In genomic region chr4:186854256-186854655, GRCh38 we compare ENCODE assay signal across 21 cellular contexts.
A peak's percentile ranks its signal among the peaks of the same experiment; 100 is the strongest.
DNase-seq lines count a peak whose midpoint lies in the region; ATAC-seq, FAIRE-seq and TF ChIP-seq lines count a peak whose summit lies in the region.
"Had no signal": no experiment of that assay in that cellular context is flagged by ENCODE, and none has a peak within 500 bp of the region (broad histone marks: within the 10 kb centered on the region; RNA-seq: fewer than 3 reads in every experiment).

No MANE protein-coding gene starts in this region.

- DNase-seq in A172 (ENCODE audit: low spot score): peak; percentile 52
- DNase-seq in HT1080 (ENCODE audit: low read depth): peak; percentile 31
- DNase-seq in Panc1 (ENCODE audit: low read depth, low spot score): no peak
- DNase-seq in iris pigment epithelial cell (ENCODE audit: low read depth): peak; percentile 34
- DNase-seq in effector memory CD4-positive, alpha-beta T cell: no peak
- no peak for DNase-seq in D721Med (ENCODE audit: insufficient read length, low spot score)
- DNase-seq: Caco-2, GF-D8, HFFc6, Karpas-422, NCI-H1436 treated with DMSO at 0.1 percent for 48 hours, NCI-H2107, NCI-H345, NCI-H526 treated with DMSO at 0.1 percent for 48 hours, PC-9, Right ventricle myocardium superior had no signal

- no peak for FAIRE-seq in D721Med (lab: Jason Lieb, UNC)
- FAIRE-seq: A204.1 had no signal

- H3K27me3 ChIP-seq in Panc1 (ENCODE audit: control insufficient read depth, insufficient read depth, low read length): no peaks in the 10 kb centered on the region
- H3K27me3 ChIP-seq in effector memory CD4-positive, alpha-beta T cell (replicated peaks; ENCODE audit: control insufficient read depth, insufficient read depth, low read length, poor library complexity, severe bottlenecking): no peaks in the 10 kb centered on the region

- no peaks in the 10 kb centered on the region; the same call in 1 of the 2 replicates for H3K4me1 ChIP-seq in Panc1 (ENCODE audit: control insufficient read depth, insufficient read depth, low read length)
- no peaks in the 10 kb centered on the region for H3K4me1 ChIP-seq in effector memory CD4-positive, alpha-beta T cell (ENCODE audit: control insufficient read depth, insufficient read depth, low read length, poor library complexity, severe bottlenecking)

- H3K27ac ChIP-seq in Panc1 (ENCODE audit: low read length): peak overlapping the region; percentile 39; the same call in 1 of the 2 replicates
- H3K27ac ChIP-seq in effector memory CD4-positive, alpha-beta T cell (ENCODE audit: insufficient read depth, low read length, poor library complexity, severe bottlenecking): no peak overlapping the region
- H3K27ac ChIP-seq: PC-9 had no signal

- CTCF ChIA-PET in Panc1 (lab: Charles Lee): interaction anchor here (0.6 kb wide), 1 partner anchor 87 kb away, joined by 3 read pairs; no protein-coding TSS in a partner anchor

- TF ChIP-seq CTCF in Panc1 (IDR thresholded peaks at IDR 0.05) (no peak), D721Med (IDR thresholded peaks at IDR 0.05; ENCODE audit: insufficient read depth, missing control alignments) (no peak)

- intact Hi-C loops in Panc1 (cut with micrococcal nuclease; ENCODE audit: unreplicated experiment): no loop called here

- no TSS peak for BruUV-seq in Panc1 (replicated peaks; lab: Mats Ljungman, UMichigan)

- no peak overlapping the region for H3K4me3 ChIP-seq in Panc1 (ENCODE audit: low read depth in 2 of 2, low read length in 2 of 2)
- no peak overlapping the region for H3K4me3 ChIP-seq in effector memory CD4-positive, alpha-beta T cell (ENCODE audit: insufficient read depth, low read depth, low read length, poor library complexity, severe bottlenecking)
- H3K4me3 ChIP-seq: GM23338, PC-9 had no signal

- H3K36me3 ChIP-seq in Panc1 (ENCODE audit: control insufficient read depth, insufficient read depth, low read length): no peaks in the 10 kb centered on the region
- no peaks in the 10 kb centered on the region for H3K36me3 ChIP-seq in effector memory CD4-positive, alpha-beta T cell (ENCODE audit: control insufficient read depth, insufficient read depth, low read length)

- POLR2A ChIA-PET in Panc1 (lab: Charles Lee): interaction anchor here (0.9 kb wide), 1 partner anchor 9 kb away, joined by 3 read pairs; no protein-coding TSS in a partner anchor

- H3K9me3 ChIP-seq in Panc1 (ENCODE audit: control insufficient read depth, insufficient read depth, low read depth, low read length): peaks cover 8% of the 10 kb centered on the region; the same call in 1 of the 2 replicates
- H3K9me3 ChIP-seq in effector memory CD4-positive, alpha-beta T cell (ENCODE audit: control insufficient read depth, low read length): no peaks in the 10 kb centered on the region
- H3K9me3 ChIP-seq: Caco-2 had no signal

- in situ Hi-C loops in Panc1 (cut with HindIII; ENCODE audit: low pct_unique_long_range_greater_than_20kb, low sequenced_read_pairs): no loop called here

- ATAC-seq in Panc1 (peak; percentile 30; the same call in 1 of the 2 replicates), HG02970 (IDR thresholded peaks at IDR 0.05; ENCODE audit: low FRiP score, unreplicated experiment) (no peak), HG03342 (IDR thresholded peaks at IDR 0.05; ENCODE audit: unreplicated experiment) (no peak)
- ATAC-seq: GM23338, SK-N-SH treated with all-trans-retinoic acid at 6 μM for 48 hours had no signal

Comparison
In these comparisons a context has a peak if more than half of its experiments do, and no peak if none do; other contexts are left out.
1. DNase-seq: peak in A172 (single experiment), HT1080 (single experiment) and iris pigment epithelial cell (single experiment); none in Panc1 (single experiment), effector memory CD4-positive, alpha-beta T cell (0 of 3) and D721Med (single experiment).